8 cellular contexts compared by ENCODE assay signal in the genomic region with DNA sequence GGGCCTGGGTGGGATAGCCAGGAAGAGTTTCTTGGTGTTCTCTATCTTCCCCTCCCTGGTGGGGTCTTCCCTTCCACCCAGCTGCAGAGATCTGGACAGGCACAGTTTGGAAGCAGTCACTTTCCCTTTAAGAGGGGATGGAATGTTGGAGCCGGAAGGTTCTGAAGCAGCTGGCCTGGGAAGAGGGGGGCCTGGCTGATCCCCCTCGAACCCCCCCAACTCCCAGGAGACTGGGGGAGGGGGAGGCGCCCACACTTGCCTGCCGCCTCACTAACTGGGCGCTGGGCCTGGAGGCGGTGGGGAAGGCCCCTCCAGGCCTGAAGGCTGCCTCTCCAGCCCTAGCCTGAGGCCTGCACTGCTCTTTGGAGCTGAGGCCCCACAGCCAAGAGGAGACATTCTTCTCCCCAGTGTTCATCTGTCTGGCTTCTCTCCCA. TPM values are rescaled to one million over a fixed set of nuclear protein-coding genes. Genes with fewer than 3 reads are reported as not detected.
DNase-seq lines count a peak whose midpoint lies in the region; TF ChIP-seq lines count a peak whose summit lies in the region.

No MANE protein-coding gene starts in this region.

- peak overlapping the region; percentile 84 for H3K4me3 ChIP-seq in CD8-positive, alpha-beta memory T cell (ENCODE audit: low read length)
- peak overlapping the region; percentile 97 for H3K4me3 ChIP-seq in HUES48 (ENCODE audit: low read depth, low read length)

- peak overlapping the region; percentile 39 for H3K9ac ChIP-seq in HUES48 (ENCODE audit: low read depth, low read length)

- TF ChIP-seq CTCF in osteocyte (IDR thresholded peaks at IDR 0.05), result no peak

- no peaks in the 10 kb centered on the region for H3K27me3 Mint-ChIP-seq in CD8-positive, alpha-beta memory T cell
- H3K27me3 Mint-ChIP-seq in activated naive CD8-positive, alpha-beta T cell treated with anti-CD3 and anti-CD28 coated beads for 36 hours, result no peaks in the 10 kb centered on the region
- no peaks in the 10 kb centered on the region for H3K27me3 Mint-ChIP-seq in osteocyte (ENCODE audit: unreplicated experiment)

- CTCF ChIA-PET in CD8-positive, alpha-beta memory T cell (lab: Charles Lee), result interaction anchor here (0.8 to 1.7 kb wide), 6 partner anchors 9 to 93 kb away, joined by 3 to 7 read pairs (median 4); a partner anchor contains a TSS

- intact Hi-C loops in cardiac septum (cut with DNase I), result loop anchor here (2.0 to 5.0 kb wide), 3 partner anchors 18 to 139 kb away; a partner anchor contains a TSS

- H3K4me1 Mint-ChIP-seq in CD8-positive, alpha-beta memory T cell, result peaks cover 29 to 47% (median 37%) of the 10 kb centered on the region in 3 donors
- peaks cover 24% of the 10 kb centered on the region for H3K4me1 Mint-ChIP-seq in activated naive CD8-positive, alpha-beta T cell treated with anti-CD3 and anti-CD28 coated beads for 36 hours
- H3K4me1 Mint-ChIP-seq in osteocyte (ENCODE audit: unreplicated experiment), result peaks cover 53% of the 10 kb centered on the region

- H3K36me3 Mint-ChIP-seq in CD8-positive, alpha-beta memory T cell, result peaks cover 0 to 9% (median 3%) of the 10 kb centered on the region in 3 donors
- peaks cover 4% of the 10 kb centered on the region for H3K36me3 Mint-ChIP-seq in activated naive CD8-positive, alpha-beta T cell treated with anti-CD3 and anti-CD28 coated beads for 36 hours
- H3K36me3 Mint-ChIP-seq in osteocyte (ENCODE audit: unreplicated experiment), result peaks cover 4% of the 10 kb centered on the region

- H3K9me3 ChIP-seq in CD8-positive, alpha-beta memory T cell (ENCODE audit: low read length), result no peaks in the 10 kb centered on the region
- no peaks in the 10 kb centered on the region for H3K9me3 ChIP-seq in HUES48 (ENCODE audit: control insufficient read depth, insufficient read depth, low read length)

- H3K27me3 ChIP-seq in CD8-positive, alpha-beta memory T cell (ENCODE audit: insufficient read depth, low read length, poor library complexity, severe bottlenecking), result no peaks in the 10 kb centered on the region
- H3K27me3 ChIP-seq in HUES48 (ENCODE audit: control insufficient read depth, insufficient read depth, low read length), result no peaks in the 10 kb centered on the region

- H3K36me3 ChIP-seq in CD8-positive, alpha-beta memory T cell (ENCODE audit: insufficient read depth, low read length), result no peaks in the 10 kb centered on the region
- no peaks in the 10 kb centered on the region for H3K36me3 ChIP-seq in HUES48 (ENCODE audit: control insufficient read depth, insufficient read depth, low read length)

- peak overlapping the region; percentile 94 to 99 (median 95) for H3K4me3 Mint-ChIP-seq in CD8-positive, alpha-beta memory T cell
- H3K4me3 Mint-ChIP-seq in activated naive CD8-positive, alpha-beta T cell treated with anti-CD3 and anti-CD28 coated beads for 36 hours, result peak overlapping the region; percentile 89
- H3K4me3 Mint-ChIP-seq in osteocyte (ENCODE audit: unreplicated experiment), result peak overlapping the region; percentile 97

- peak overlapping the region; percentile 29 to 100 (median 74) for H3K27ac Mint-ChIP-seq in CD8-positive, alpha-beta memory T cell
- peak overlapping the region; percentile 54 for H3K27ac Mint-ChIP-seq in activated naive CD8-positive, alpha-beta T cell treated with anti-CD3 and anti-CD28 coated beads for 36 hours
- peak overlapping the region; percentile 91 for H3K27ac Mint-ChIP-seq in osteocyte (ENCODE audit: unreplicated experiment)

- no peaks in the 10 kb centered on the region for H3K9me3 Mint-ChIP-seq in CD8-positive, alpha-beta memory T cell
- H3K9me3 Mint-ChIP-seq in activated naive CD8-positive, alpha-beta T cell treated with anti-CD3 and anti-CD28 coated beads for 36 hours, result no peaks in the 10 kb centered on the region
- no peaks in the 10 kb centered on the region for H3K9me3 Mint-ChIP-seq in osteocyte (ENCODE audit: unreplicated experiment)

- POLR2A ChIA-PET in CD8-positive, alpha-beta memory T cell (lab: Charles Lee), result no interaction called here

- peaks cover 17% of the 10 kb centered on the region for H3K4me1 ChIP-seq in CD8-positive, alpha-beta memory T cell (ENCODE audit: insufficient read depth, low read length)
- peaks cover 9% of the 10 kb centered on the region for H3K4me1 ChIP-seq in HUES48 (ENCODE audit: control insufficient read depth, insufficient read depth, low read length)

- no peak for DNase-seq in CD8-positive, alpha-beta memory T cell
- peak; percentile 4 for DNase-seq in activated naive CD8-positive, alpha-beta T cell treated with anti-CD3 and anti-CD28 coated beads for 36 hours
- DNase-seq in cardiac septum (ENCODE audit: low spot score) (peak; percentile 80), osteocyte (ENCODE audit: extremely low spot score, unreplicated experiment) (no peak), AML-193 (lab: John Stamatoyannopoulos, UW) (no peak), SKM-1 treated with dmso at 0.1 percent for 144 hours (lab: John Stamatoyannopoulos, UW; ENCODE audit: unreplicated experiment) (no peak)
- DNase-seq in effector CD8-positive, alpha-beta T cell (lab: John Stamatoyannopoulos, UW), result no peak

- H3K27ac ChIP-seq in CD8-positive, alpha-beta memory T cell (ENCODE audit: low read depth, low read length), result peak overlapping the region; percentile 70
- H3K27ac ChIP-seq in HUES48 (ENCODE audit: low read depth, low read length), result peak overlapping the region; percentile 93

RNA-seq across cellular contexts. Expression of a gene that starts 1.4 kb away (rescaled TPM):
- 10 to 100 TPM; 38.5 to 44.0 TPM for total RNA-seq in CD8-positive, alpha-beta memory T cell
- polyA plus RNA-seq in CD8-positive, alpha-beta memory T cell, result 15.4 TPM
- 10 to 100 TPM; 22.9 to 25.2 TPM for total RNA-seq in activated naive CD8-positive, alpha-beta T cell treated with anti-CD3 and anti-CD28 coated beads for 36 hours
- total RNA-seq in cardiac septum (68.6 TPM), osteocyte (110 and 121 TPM in 2 replicates)

RNA-seq across cellular contexts. Expression of a gene that starts 18.1 kb away (rescaled TPM):
- 100 to 1,000 TPM; 268 to 270 TPM for total RNA-seq in CD8-positive, alpha-beta memory T cell
- polyA plus RNA-seq in CD8-positive, alpha-beta memory T cell, result 265 TPM
- total RNA-seq in activated naive CD8-positive, alpha-beta T cell treated with anti-CD3 and anti-CD28 coated beads for 36 hours, result 100 to 1,000 TPM; 209 to 219 TPM
- total RNA-seq in cardiac septum (317 TPM), osteocyte (398 and 419 TPM in 2 replicates)

RNA-seq across cellular contexts. Expression of a gene that starts 21.4 kb away (rescaled TPM):
- total RNA-seq in CD8-positive, alpha-beta memory T cell, result 10 to 100 TPM; 74.8 to 83.9 TPM
- polyA plus RNA-seq in CD8-positive, alpha-beta memory T cell, result 51.6 TPM
- total RNA-seq in activated naive CD8-positive, alpha-beta T cell treated with anti-CD3 and anti-CD28 coated beads for 36 hours, result 10 to 100 TPM; 73.2 to 74.4 TPM
- 33.4 TPM for total RNA-seq in cardiac septum
- total RNA-seq in osteocyte, result 30.3 and 30.4 TPM in 2 replicates

RNA-seq across cellular contexts. Expression of a gene that starts 29.5 kb away (rescaled TPM):
- 10 to 100 TPM; 70.8 to 70.9 TPM for total RNA-seq in CD8-positive, alpha-beta memory T cell
- polyA plus RNA-seq in CD8-positive, alpha-beta memory T cell, result 54.5 TPM
- total RNA-seq in activated naive CD8-positive, alpha-beta T cell treated with anti-CD3 and anti-CD28 coated beads for 36 hours, result 10 to 100 TPM; 57.2 to 58.7 TPM
- 61.5 TPM for total RNA-seq in cardiac septum
- 60.5 and 69.5 TPM in 2 replicates for total RNA-seq in osteocyte

RNA-seq across cellular contexts. Expression of a gene that starts 59.7 kb away (rescaled TPM):
- total RNA-seq in CD8-positive, alpha-beta memory T cell, result not detected
- polyA plus RNA-seq in CD8-positive, alpha-beta memory T cell, result not detected
- total RNA-seq in activated naive CD8-positive, alpha-beta T cell treated with anti-CD3 and anti-CD28 coated beads for 36 hours, result not detected
- total RNA-seq in cardiac septum, result not detected
- not detected in 2 replicates for total RNA-seq in osteocyte

Comparison
In these comparisons a context has a peak if more than half of its experiments do, and no peak if none do; other contexts are left out.
1. DNase-seq: peak in activated naive CD8-positive, alpha-beta T cell treated with anti-CD3 and anti-CD28 coated beads for 36 hours (single experiment) and cardiac septum (single experiment); none in CD8-positive, alpha-beta memory T cell (0 of 5), osteocyte (single experiment), effector CD8-positive, alpha-beta T cell (single experiment), AML-193 (0 of 2) and SKM-1 treated with dmso at 0.1 percent for 144 hours (single experiment).
2. Peak in every context shown above with its lines, with median percentiles within 50 percentile points of each other: H3K27ac Mint-ChIP-seq and H3K4me3 Mint-ChIP-seq.